13 cellular contexts compared by ENCODE assay signal in genomic region chr10:71693377-71693776, GRCh38. TPM values are rescaled to one million over a fixed set of nuclear protein-coding genes. Genes with fewer than 3 reads are reported as not detected.
DNase-seq lines count a peak whose midpoint lies in the region; ATAC-seq and TF ChIP-seq lines count a peak whose summit lies in the region.
"Had no signal": no experiment of that assay in that cellular context is flagged by ENCODE, and none has a peak within 500 bp of the region (broad histone marks: within the 10 kb centered on the region; RNA-seq: fewer than 3 reads in every experiment).

No MANE protein-coding gene starts in this region.

- H3K4me3 Mint-ChIP-seq in natural killer cell treated with Interleukin-12 subunit alpha and Interleukin-12 subunit beta and Interleukin-15 and Interleukin-18, amount 100 ng/mL, for 72 hours = peak overlapping the region; percentile 17
- no peak overlapping the region for H3K4me3 Mint-ChIP-seq in natural killer cell
- H3K4me3 Mint-ChIP-seq in activated B cell treated with CpG ODN at 0.5 μM for 24 hours = peak overlapping the region; percentile 39

- H3K4me1 ChIP-seq in lung (ENCODE audit: control insufficient read depth in 2 of 2, insufficient read depth in 2 of 2, low read length in 2 of 2) (peaks cover 0 to 10% of the 10 kb centered on the region in 2 donors), uterus (no peaks in the 10 kb centered on the region)

- H3K27ac ChIP-seq in lung (ENCODE audit: low read depth in 1 of 2, low read length in 1 of 2) = peak overlapping the region; percentile 47 to 82
- no peak overlapping the region for H3K27ac ChIP-seq in uterus
- H3K27ac ChIP-seq: VCaP had no signal

- no peak for DNase-seq in natural killer cell treated with Interleukin-12 subunit alpha and Interleukin-12 subunit beta and Interleukin-15 and Interleukin-18, amount 100 ng/mL, for 72 hours (ENCODE audit: low spot score)
- DNase-seq in natural killer cell (no peak), activated B cell treated with CpG ODN at 0.5 μM for 24 hours (no peak), lung (ENCODE audit: low spot score) (no peak), uterus (no peak), Kasumi-1 (lab: John Stamatoyannopoulos, UW) (no peak)
- DNase-seq: activated naive CD4-positive, alpha-beta T cell treated with Interleukin-2 at 50 U/mL for 16 hours; central memory CD4-positive, alpha-beta T cell; GF-D8 had no signal

- H3K4me1 Mint-ChIP-seq in natural killer cell treated with Interleukin-12 subunit alpha and Interleukin-12 subunit beta and Interleukin-15 and Interleukin-18, amount 100 ng/mL, for 72 hours (ENCODE audit: low read depth in 2 of 2) = peaks cover 18 to 24% of the 10 kb centered on the region in 2 donors
- H3K4me1 Mint-ChIP-seq in natural killer cell = peaks cover 32 to 51% of the 10 kb centered on the region in 2 donors
- H3K4me1 Mint-ChIP-seq in activated B cell treated with CpG ODN at 0.5 μM for 24 hours = peaks cover 55% of the 10 kb centered on the region

- H3K36me3 ChIP-seq in lung (ENCODE audit: control insufficient read depth in 2 of 2, insufficient read depth in 2 of 2, low read length in 2 of 2) (no peaks in the 10 kb centered on the region), uterus (no peaks in the 10 kb centered on the region)

- no peak for TF ChIP-seq CTCF in natural killer cell (IDR thresholded peaks at IDR 0.05)
- TF ChIP-seq CTCF in activated B cell treated with CpG ODN at 0.5 μM for 24 hours (IDR thresholded peaks at IDR 0.05) = no peak
- no peak for TF ChIP-seq CTCF in lung (IDR thresholded peaks at IDR 0.05; ENCODE audit: control extremely low read depth, extremely low read depth)
- no peak for TF ChIP-seq CTCF in uterus (IDR thresholded peaks at IDR 0.05)

- H3K4me3 ChIP-seq in lung = no peak overlapping the region
- H3K4me3 ChIP-seq in uterus = no peak overlapping the region

- ATAC-seq in natural killer cell treated with Interleukin-12 subunit alpha and Interleukin-12 subunit beta and Interleukin-15 and Interleukin-18, amount 100 ng/mL, for 72 hours = no peak
- no peak for ATAC-seq in natural killer cell
- no peak for ATAC-seq in activated B cell treated with CpG ODN at 0.5 μM for 24 hours (ENCODE audit: low read depth)
- ATAC-seq in lung (ENCODE audit: insufficient read depth, low FRiP score) = no peak
- ATAC-seq in GM19328 (IDR thresholded peaks at IDR 0.05; ENCODE audit: unreplicated experiment) = no peak
- ATAC-seq in GM21381 (IDR thresholded peaks at IDR 0.05; ENCODE audit: unreplicated experiment) = no peak
- ATAC-seq: left lobe of liver had no signal

- no peaks in the 10 kb centered on the region for H3K9me3 ChIP-seq in lung (ENCODE audit: control insufficient read depth in 2 of 2, insufficient read depth in 1 of 2, low read length in 1 of 2)
- no peaks in the 10 kb centered on the region for H3K9me3 ChIP-seq in uterus

- no peaks in the 10 kb centered on the region for H3K27me3 Mint-ChIP-seq in natural killer cell treated with Interleukin-12 subunit alpha and Interleukin-12 subunit beta and Interleukin-15 and Interleukin-18, amount 100 ng/mL, for 72 hours
- H3K27me3 Mint-ChIP-seq in natural killer cell (ENCODE audit: low read depth in 2 of 2) (no peaks in the 10 kb centered on the region), activated B cell treated with CpG ODN at 0.5 μM for 24 hours (no peaks in the 10 kb centered on the region)

- 53 to 68% methylated on average over 5 of the region's 5 CpGs for WGBS in lung, 2 donors

- H3K27me3 ChIP-seq in lung (ENCODE audit: control insufficient read depth, insufficient read depth) (no peaks in the 10 kb centered on the region), uterus (no peaks in the 10 kb centered on the region)

- TF ChIP-seq POLR2A in uterus (IDR thresholded peaks at IDR 0.05) = no peak

- peaks cover under 1% of the 10 kb centered on the region for H3K36me3 Mint-ChIP-seq in natural killer cell treated with Interleukin-12 subunit alpha and Interleukin-12 subunit beta and Interleukin-15 and Interleukin-18, amount 100 ng/mL, for 72 hours
- H3K36me3 Mint-ChIP-seq in natural killer cell (no peaks in the 10 kb centered on the region), activated B cell treated with CpG ODN at 0.5 μM for 24 hours (ENCODE audit: low read depth) (no peaks in the 10 kb centered on the region)

- POLR2A ChIA-PET in activated B cell treated with CpG ODN at 0.5 μM for 24 hours (lab: Charles Lee) = interaction anchor here (0.6 to 2.8 kb wide), 12 partner anchors 15 to 379 kb away, joined by 3 to 17 read pairs (median 6); partner anchors contain the start of gene SLC29A3

- CTCF ChIA-PET in activated B cell treated with CpG ODN at 0.5 μM for 24 hours (lab: Charles Lee) = interaction anchor here (0.7 to 3.0 kb wide), 7 partner anchors 15 to 379 kb away, joined by 3 to 22 read pairs (median 3); partner anchors contain the start of genes CDH23 and VSIR

- intact Hi-C loops in natural killer cell (cut with micrococcal nuclease) = no loop called here
- intact Hi-C loops in activated B cell treated with CpG ODN at 0.5 μM for 24 hours (cut with micrococcal nuclease) = loop anchor here (5.0 to 10.0 kb wide), 2 partner anchors 54 to 319 kb away; no protein-coding TSS in a partner anchor
- intact Hi-C loops in uterus (cut with DNase I; ENCODE audit: low total_unique reads) = no loop called here

- H3K9me3 Mint-ChIP-seq in natural killer cell treated with Interleukin-12 subunit alpha and Interleukin-12 subunit beta and Interleukin-15 and Interleukin-18, amount 100 ng/mL, for 72 hours = peaks cover under 1% of the 10 kb centered on the region
- H3K9me3 Mint-ChIP-seq in natural killer cell (no peaks in the 10 kb centered on the region), activated B cell treated with CpG ODN at 0.5 μM for 24 hours (peaks cover 2% of the 10 kb centered on the region)

- H3K27ac Mint-ChIP-seq in natural killer cell treated with Interleukin-12 subunit alpha and Interleukin-12 subunit beta and Interleukin-15 and Interleukin-18, amount 100 ng/mL, for 72 hours = no peak overlapping the region
- H3K27ac Mint-ChIP-seq in natural killer cell (peak overlapping the region in 1 of 2 donors; percentile 86), activated B cell treated with CpG ODN at 0.5 μM for 24 hours (peak overlapping the region; percentile 74)

RNA-seq across cellular contexts. Expression of gene C10orf105, which starts 26.2 kb away (rescaled TPM):
- total RNA-seq in natural killer cell treated with Interleukin-12 subunit alpha and Interleukin-12 subunit beta and Interleukin-15 and Interleukin-18, amount 100 ng/mL, for 72 hours = not detected
- total RNA-seq in natural killer cell (under 1 TPM; 0.14 to 0.52 (median 0.40) TPM), activated B cell treated with CpG ODN at 0.5 μM for 24 hours (not detected in 2 replicates), lung (under 1 TPM; 0.14 to 0.58 TPM), uterus (1 to 10 TPM in 1 of 4 donors, under 1 TPM in 1, not detected in 2; 0.07 to 1.2 TPM)
- under 1 TPM; 0.20 to 0.34 TPM for polyA plus RNA-seq in lung
- total RNA-seq: left lobe of liver had no signal

Comparison
In these comparisons a context has a peak if more than half of its experiments do, and no peak if none do; other contexts are left out.
1. H3K27ac ChIP-seq: peak in lung (2 of 2); none in uterus (0 of 2).